Comparison of ENCODE assay signal across 8 cellular contexts in genomic region chr20:1324598-1325172, GRCh38. TPM values are rescaled to one million over a fixed set of nuclear protein-coding genes. Genes with fewer than 3 reads are reported as not detected.
A peak's percentile ranks its signal among the peaks of the same experiment; 100 is the strongest.
DNase-seq lines count a peak whose midpoint lies in the region; ATAC-seq and TF ChIP-seq lines count a peak whose summit lies in the region.

No MANE protein-coding gene starts in this region.

- intact Hi-C loops in tibial artery (cut with DNase I; ENCODE audit: low total_unique reads), result loop anchor here (5.0 kb wide), 1 partner anchor 68 kb away; the partner anchor contains the start of gene FKBP1A

- H3K4me1 ChIP-seq in HUES48 (ENCODE audit: control insufficient read depth, insufficient read depth, low read length), result peaks cover 7% of the 10 kb centered on the region
- H3K4me1 ChIP-seq in tibial artery, result peaks cover 0 to 33% (median 22%) of the 10 kb centered on the region in 4 donors

- H3K9me3 ChIP-seq in HUES48 (ENCODE audit: control insufficient read depth, insufficient read depth, low read length) (no peaks in the 10 kb centered on the region), tibial artery (no peaks in the 10 kb centered on the region)

- no peak for ATAC-seq in left lobe of liver
- no peak for ATAC-seq in HG03460 (IDR thresholded peaks at IDR 0.05; ENCODE audit: unreplicated experiment)

- no peak for TF ChIP-seq CTCF in tibial artery (IDR thresholded peaks at IDR 0.05)

- H3K9ac ChIP-seq in HUES48 (ENCODE audit: low read depth, low read length), result no peak overlapping the region; the same call in 1 of the 2 replicates

- H3K36me3 ChIP-seq in HUES48 (ENCODE audit: control insufficient read depth, insufficient read depth, low read length) (no peaks in the 10 kb centered on the region), tibial artery (no peaks in the 10 kb centered on the region)

- no peaks in the 10 kb centered on the region for H3K27me3 ChIP-seq in HUES48 (ENCODE audit: control insufficient read depth, insufficient read depth, low read length)
- H3K27me3 ChIP-seq in tibial artery, result no peaks in the 10 kb centered on the region

- H3K27ac ChIP-seq in HUES48 (ENCODE audit: low read depth, low read length), result no peak overlapping the region
- peak overlapping the region; percentile 94 for H3K27ac ChIP-seq in angular gyrus (ENCODE audit: low read depth, low read length)
- peak overlapping the region; percentile 95 to 98 for H3K27ac ChIP-seq in tibial artery

- H3K4me3 ChIP-seq in HUES48 (ENCODE audit: low read depth, low read length) (peak overlapping the region; percentile 96), tibial artery (peak overlapping the region; percentile 72 to 92)

- peak; percentile 59 for DNase-seq in Ammon's horn (ENCODE audit: low spot score)
- peak; percentile 42 for DNase-seq in left lobe of liver (ENCODE audit: low spot score)
- DNase-seq in tibial artery, result peak in 1 of 2 donors; percentile 62
- DNase-seq in NCI-H2196 treated with DMSO at 0.1 percent for 48 hours (lab: John Stamatoyannopoulos, UW; ENCODE audit: unreplicated experiment), result no peak
- DNase-seq in NCI-H345 (lab: John Stamatoyannopoulos, UW), result no peak

RNA-seq across cellular contexts. Expression of gene SDCBP2, which starts 4.3 kb away (rescaled TPM):
- total RNA-seq in left lobe of liver, result 6.4 TPM

RNA-seq across cellular contexts. Expression of gene SNPH, which starts 58.6 kb away (rescaled TPM):
- total RNA-seq in left lobe of liver, result 0.20 TPM

Comparison
In these comparisons a context has a peak if more than half of its experiments do, and no peak if none do; other contexts are left out.
1. DNase-seq: peak in Ammon's horn (single experiment) and left lobe of liver (single experiment); none in NCI-H2196 treated with DMSO at 0.1 percent for 48 hours (single experiment) and NCI-H345 (single experiment).